ENCODE assay signal across 15 cellular contexts in genomic region chr6:121549741-121550140, GRCh38.
A peak's percentile ranks its signal among the peaks of the same experiment; 100 is the strongest.
DNase-seq lines count a peak whose midpoint lies in the region; ATAC-seq and TF ChIP-seq lines count a peak whose summit lies in the region.
"Had no signal": no experiment of that assay in that cellular context is flagged by ENCODE, and none has a peak within 500 bp of the region (broad histone marks: within the 10 kb centered on the region; RNA-seq: fewer than 3 reads in every experiment).

No MANE protein-coding gene starts in this region.

- H3K9me3 ChIP-seq in mammary epithelial cell (replicated peaks; ENCODE audit: insufficient read depth, low read length) = no peaks in the 10 kb centered on the region
- H3K9me3 ChIP-seq: BE2C, upper lobe of right lung had no signal

- dilution Hi-C loops in mammary epithelial cell (cut with HindIII; ENCODE audit: low sequenced_read_pairs) = no loop called here

- peaks cover 21% of the 10 kb centered on the region for H3K4me1 ChIP-seq in mammary epithelial cell (ENCODE audit: insufficient read depth, low read length)
- H3K4me1 ChIP-seq: BE2C, upper lobe of right lung had no signal

- H3K79me2 ChIP-seq in mammary epithelial cell (ENCODE audit: insufficient read depth, low read length) = no peaks in the 10 kb centered on the region

- intact Hi-C loops in mammary epithelial cell (cut with micrococcal nuclease) = loop anchor here (5.0 kb wide), 1 partner anchor 112 kb away; the partner anchor contains the start of gene GJA1
- intact Hi-C loops in activated CD8-positive, alpha-beta T cell treated with anti-CD3 and anti-CD28 coated beads for 36 hours (cut with micrococcal nuclease) = no loop called here

- H2AFZ ChIP-seq in mammary epithelial cell (ENCODE audit: low read depth, low read length) = peak overlapping the region; percentile 27

- CTCF ChIA-PET in mammary epithelial cell (lab: Charles Lee; ENCODE audit: low non-redundant PET) = no interaction called here
- CTCF ChIA-PET in activated CD8-positive, alpha-beta T cell treated with anti-CD3 and anti-CD28 coated beads for 36 hours (lab: Charles Lee) = no interaction called here

- no peak overlapping the region for H3K27ac Mint-ChIP-seq in activated CD8-positive, alpha-beta T cell treated with anti-CD3 and anti-CD28 coated beads for 36 hours
- H3K27ac Mint-ChIP-seq: activated CD4-positive, alpha-beta memory T cell treated with anti-CD3 and anti-CD28 coated beads for 36 hours had no signal

- ATAC-seq in activated CD8-positive, alpha-beta T cell treated with anti-CD3 and anti-CD28 coated beads for 36 hours = no peak
- ATAC-seq: upper lobe of right lung had no signal

- no peaks in the 10 kb centered on the region for H3K36me3 Mint-ChIP-seq in activated CD8-positive, alpha-beta T cell treated with anti-CD3 and anti-CD28 coated beads for 36 hours (ENCODE audit: low read depth)
- H3K36me3 Mint-ChIP-seq: activated CD4-positive, alpha-beta memory T cell treated with anti-CD3 and anti-CD28 coated beads for 36 hours had no signal

- POLR2A ChIA-PET in activated CD8-positive, alpha-beta T cell treated with anti-CD3 and anti-CD28 coated beads for 36 hours (lab: Charles Lee) = no interaction called here

- in situ Hi-C loops in mammary epithelial cell (cut with MboI; ENCODE audit: low sequenced_read_pairs in 2 of 2) = no loop called here

- H3K27ac ChIP-seq in mammary epithelial cell (ENCODE audit: insufficient read depth, low read depth, low read length) = peak overlapping the region; percentile 44
- H3K27ac ChIP-seq: KMS-11, upper lobe of right lung had no signal

- peak; percentile 16 for DNase-seq in AG08396 (ENCODE audit: low spot score)
- peak; percentile 86 for DNase-seq in LHCN-M2 (ENCODE audit: low read depth)
- peak; percentile 91 for DNase-seq in mammary epithelial cell
- DNase-seq in kidney tubule cell (ENCODE audit: low spot score) = peak; percentile 63
- no peak for DNase-seq in DMS153 treated with DMSO at 0.1 percent for 48 hours (lab: John Stamatoyannopoulos, UW; ENCODE audit: unreplicated experiment)
- no peak for DNase-seq in GM19240 (ENCODE audit: insufficient read length, low spot score)
- DNase-seq in activated CD8-positive, alpha-beta T cell treated with anti-CD3 and anti-CD28 coated beads for 36 hours = no peak
- no peak for DNase-seq in SK-N-DZ (ENCODE audit: low spot score)
- DNase-seq: activated CD4-positive, alpha-beta memory T cell treated with anti-CD3 and anti-CD28 coated beads for 36 hours; BE2C; cortex of kidney; head of caudate nucleus; upper lobe of right lung had no signal

- no peak for TF ChIP-seq CTCF in mammary epithelial cell (conservative IDR thresholded peaks at IDR 0.05 in 1 of 2, IDR thresholded peaks at IDR 0.05 in 1 of 2; ENCODE audit: extremely low read depth in 1 of 2, insufficient read depth in 1 of 2, low read depth in 1 of 2, low read length in 2 of 2)
- TF ChIP-seq CTCF in activated CD8-positive, alpha-beta T cell treated with anti-CD3 and anti-CD28 coated beads for 36 hours (IDR thresholded peaks at IDR 0.05) = no peak

- H3K27me3 ChIP-seq in mammary epithelial cell (ENCODE audit: insufficient read depth, low read length) = no peaks in the 10 kb centered on the region
- H3K27me3 ChIP-seq: BE2C, upper lobe of right lung had no signal

- H3K9ac ChIP-seq in mammary epithelial cell (ENCODE audit: insufficient read depth, low read length) = no peak overlapping the region
- H3K9ac ChIP-seq: KMS-11 had no signal

- no peaks in the 10 kb centered on the region for H3K27me3 Mint-ChIP-seq in activated CD8-positive, alpha-beta T cell treated with anti-CD3 and anti-CD28 coated beads for 36 hours
- H3K27me3 Mint-ChIP-seq: activated CD4-positive, alpha-beta memory T cell treated with anti-CD3 and anti-CD28 coated beads for 36 hours had no signal

- WGBS in mammary epithelial cell (ENCODE audit: low coverage, missing lambda C conversion rate) = 0% methylated on average over 3 of the region's 3 CpGs

- no peaks in the 10 kb centered on the region for H3K9me3 Mint-ChIP-seq in activated CD8-positive, alpha-beta T cell treated with anti-CD3 and anti-CD28 coated beads for 36 hours
- H3K9me3 Mint-ChIP-seq: activated CD4-positive, alpha-beta memory T cell treated with anti-CD3 and anti-CD28 coated beads for 36 hours had no signal

- no peak overlapping the region for H3K4me3 Mint-ChIP-seq in activated CD8-positive, alpha-beta T cell treated with anti-CD3 and anti-CD28 coated beads for 36 hours
- H3K4me3 Mint-ChIP-seq: activated CD4-positive, alpha-beta memory T cell treated with anti-CD3 and anti-CD28 coated beads for 36 hours had no signal

- H4K20me1 ChIP-seq in mammary epithelial cell (ENCODE audit: insufficient read depth, low read length) = no peaks in the 10 kb centered on the region

- BruUV-seq in mammary epithelial cell (replicated peaks; lab: Mats Ljungman, UMichigan) = no TSS peak

- H3K36me3 ChIP-seq in mammary epithelial cell (ENCODE audit: insufficient read depth, low read length) = no peaks in the 10 kb centered on the region
- H3K36me3 ChIP-seq: BE2C, upper lobe of right lung had no signal

- H3K4me2 ChIP-seq in mammary epithelial cell (ENCODE audit: insufficient read depth, low read depth, low read length) = peak overlapping the region; percentile 32
- H3K4me2 ChIP-seq: KMS-11 had no signal

- H3K4me1 Mint-ChIP-seq in activated CD8-positive, alpha-beta T cell treated with anti-CD3 and anti-CD28 coated beads for 36 hours (ENCODE audit: low read depth) = no peaks in the 10 kb centered on the region

- no peak overlapping the region for H3K4me3 ChIP-seq in mammary epithelial cell (replicated peaks in 1 of 3; ENCODE audit: insufficient read depth in 1 of 3, low read depth in 2 of 3, low read length in 3 of 3)
- H3K4me3 ChIP-seq: lung, upper lobe of right lung had no signal

Comparison
In these comparisons a context has a peak if more than half of its experiments do, and no peak if none do; other contexts are left out.
1. DNase-seq: peak in AG08396 (single experiment), LHCN-M2 (single experiment), mammary epithelial cell (single experiment) and kidney tubule cell (single experiment); none in DMS153 treated with DMSO at 0.1 percent for 48 hours (single experiment), GM19240 (single experiment), activated CD8-positive, alpha-beta T cell treated with anti-CD3 and anti-CD28 coated beads for 36 hours (single experiment) and SK-N-DZ (single experiment).